ENCODE assay signal across 8 cellular contexts in genomic region chr13:33349314-33349995, GRCh38.
DNase-seq lines count a peak whose midpoint lies in the region; ATAC-seq lines count a peak whose summit lies in the region.

No MANE protein-coding gene starts in this region.

- peak; percentile 21 for DNase-seq in Daoy (ENCODE audit: low read depth)
- no peak for DNase-seq in adipocyte (ENCODE audit: low read depth)
- peak; percentile 45 for DNase-seq in hepatic stellate cell (ENCODE audit: low spot score)
- peak; percentile 11 for DNase-seq in putamen (ENCODE audit: low spot score)
- DNase-seq in activated CD8-positive, alpha-beta memory T cell treated with anti-CD3 and anti-CD28 coated beads, Interleukin-2, amount 10 ng/mL, durations not matched to agents 7 days and 5 days: no peak
- DNase-seq in foreskin melanocyte: no peak

- H3K4me1 Mint-ChIP-seq in activated CD8-positive, alpha-beta memory T cell treated with anti-CD3 and anti-CD28 coated beads, Interleukin-2, amount 10 ng/mL, durations not matched to agents 7 days and 5 days: peaks cover 2% of the 10 kb centered on the region

- H3K4me3 ChIP-seq in adipocyte (ENCODE audit: low read length): peak overlapping the region; percentile 89

- H3K27ac Mint-ChIP-seq in activated CD8-positive, alpha-beta memory T cell treated with anti-CD3 and anti-CD28 coated beads, Interleukin-2, amount 10 ng/mL, durations not matched to agents 7 days and 5 days: no peak overlapping the region

- ATAC-seq in GM21786 (IDR thresholded peaks at IDR 0.05; ENCODE audit: unreplicated experiment) (no peak), HG03045 (IDR thresholded peaks at IDR 0.05; ENCODE audit: unreplicated experiment) (no peak)
- ATAC-seq in activated CD8-positive, alpha-beta memory T cell treated with anti-CD3 and anti-CD28 coated beads, Interleukin-2, amount 10 ng/mL, durations not matched to agents 7 days and 5 days: no peak

- H3K36me3 Mint-ChIP-seq in activated CD8-positive, alpha-beta memory T cell treated with anti-CD3 and anti-CD28 coated beads, Interleukin-2, amount 10 ng/mL, durations not matched to agents 7 days and 5 days: peaks cover 2% of the 10 kb centered on the region

- H3K27me3 ChIP-seq in adipocyte (replicated peaks; ENCODE audit: control insufficient read depth, insufficient read depth, low read length): no peaks in the 10 kb centered on the region

- no peaks in the 10 kb centered on the region for H3K9me3 ChIP-seq in adipocyte (ENCODE audit: control insufficient read depth, low read length)

- H3K9me3 Mint-ChIP-seq in activated CD8-positive, alpha-beta memory T cell treated with anti-CD3 and anti-CD28 coated beads, Interleukin-2, amount 10 ng/mL, durations not matched to agents 7 days and 5 days (ENCODE audit: low read depth): no peaks in the 10 kb centered on the region

- peaks cover 6% of the 10 kb centered on the region for H3K4me1 ChIP-seq in adipocyte (ENCODE audit: control insufficient read depth, insufficient read depth, low read length)

- H3K9ac ChIP-seq in adipocyte (ENCODE audit: low read length): peak overlapping the region; percentile 87

- no peaks in the 10 kb centered on the region for H3K36me3 ChIP-seq in adipocyte (ENCODE audit: control insufficient read depth, insufficient read depth, low read length, severe bottlenecking)

- H3K4me3 Mint-ChIP-seq in activated CD8-positive, alpha-beta memory T cell treated with anti-CD3 and anti-CD28 coated beads, Interleukin-2, amount 10 ng/mL, durations not matched to agents 7 days and 5 days: no peak overlapping the region

- CTCF ChIA-PET in activated CD8-positive, alpha-beta memory T cell treated with anti-CD3 and anti-CD28 coated beads, Interleukin-2, amount 10 ng/mL, durations not matched to agents 7 days and 5 days (lab: Charles Lee): no interaction called here

- H3K27me3 Mint-ChIP-seq in activated CD8-positive, alpha-beta memory T cell treated with anti-CD3 and anti-CD28 coated beads, Interleukin-2, amount 10 ng/mL, durations not matched to agents 7 days and 5 days: peaks cover 49% of the 10 kb centered on the region

Comparison
In these comparisons a context has a peak if more than half of its experiments do, and no peak if none do; other contexts are left out.
1. DNase-seq: peak in Daoy (single experiment), hepatic stellate cell (single experiment) and putamen (single experiment); none in adipocyte (single experiment), activated CD8-positive, alpha-beta memory T cell treated with anti-CD3 and anti-CD28 coated beads, Interleukin-2, amount 10 ng/mL, durations not matched to agents 7 days and 5 days (single experiment) and foreskin melanocyte (single experiment).